17 cellular contexts compared by ENCODE assay signal in genomic region chr10:79014796-79015195, GRCh38.
"Had no signal": no experiment of that assay in that cellular context is flagged by ENCODE, and none has a peak within 500 bp of the region (broad histone marks: within the 10 kb centered on the region; RNA-seq: fewer than 3 reads in every experiment).

No MANE protein-coding gene starts in this region.

- H3K27me3 Mint-ChIP-seq: activated naive CD8-positive, alpha-beta T cell; stimulated activated naive CD8-positive, alpha-beta T cell treated with anti-CD3 and anti-CD28 coated beads, Interleukin-15, Interleukin-2, amounts not matched to agents 100 ng/mL and 50 ng/mL, for 24 hours had no signal

- H3K9me3 Mint-ChIP-seq: stimulated activated naive CD8-positive, alpha-beta T cell treated with anti-CD3 and anti-CD28 coated beads, Interleukin-15, Interleukin-2, amounts not matched to agents 100 ng/mL and 50 ng/mL, for 24 hours; T-helper 1 cell treated with Interleukin-12 subunit alpha and Interleukin-12 subunit beta and Interleukin-4 antibody, amounts not matched to agents 30 μg/mL and 1 μg/mL, for 36 hours had no signal

- H3K27ac Mint-ChIP-seq: activated CD8-positive, alpha-beta T cell treated with anti-CD3 and anti-CD28 coated beads, Interleukin-2, amount 10 ng/mL, durations not matched to agents 7 days and 5 days; activated naive CD8-positive, alpha-beta T cell; stimulated activated naive CD8-positive, alpha-beta T cell treated with anti-CD3 and anti-CD28 coated beads, Interleukin-15, Interleukin-2, amounts not matched to agents 100 ng/mL and 50 ng/mL, for 24 hours; T-helper 1 cell treated with Interleukin-12 subunit alpha and Interleukin-12 subunit beta and Interleukin-4 antibody, amounts not matched to agents 30 μg/mL and 1 μg/mL, for 36 hours had no signal

- H3K4me1 Mint-ChIP-seq: naive thymus-derived CD4-positive, alpha-beta T cell had no signal

- DNase-seq: activated CD4-positive, alpha-beta T cell treated with anti-CD3 and anti-CD28 coated beads for 4 hours; activated CD8-positive, alpha-beta memory T cell treated with anti-CD3 and anti-CD28 coated beads, Interleukin-2, amount 50 U/mL, for 4 hours; activated CD8-positive, alpha-beta T cell treated with anti-CD3 and anti-CD28 coated beads, Interleukin-2, amount 10 ng/mL, durations not matched to agents 7 days and 5 days; activated gamma-delta T cell; activated T-cell treated with anti-CD3 and anti-CD28 coated beads, Interleukin-2, amount 50 U/mL, for 48 hours; left cardiac atrium; mucosa of descending colon; naive thymus-derived CD4-positive, alpha-beta T cell; right cardiac atrium had no signal

- H3K27me3 ChIP-seq: heart left ventricle, neutrophil had no signal

- H3K27ac ChIP-seq: epithelial cell of prostate, heart left ventricle, neutrophil, prostate gland had no signal

- H3K36me3 ChIP-seq: heart left ventricle, neutrophil, prostate gland had no signal

- H3K4me1 ChIP-seq: prostate gland had no signal

- H3K4me3 ChIP-seq: heart left ventricle, lung, mucosa of descending colon, prostate gland had no signal

- ATAC-seq: activated CD8-positive, alpha-beta T cell treated with anti-CD3 and anti-CD28 coated beads, Interleukin-2, amount 10 ng/mL, durations not matched to agents 7 days and 5 days; heart left ventricle; mucosa of descending colon; naive thymus-derived CD4-positive, alpha-beta T cell had no signal

- H3K4me3 Mint-ChIP-seq: activated CD8-positive, alpha-beta T cell treated with anti-CD3 and anti-CD28 coated beads, Interleukin-2, amount 10 ng/mL, durations not matched to agents 7 days and 5 days; activated naive CD8-positive, alpha-beta T cell; naive thymus-derived CD4-positive, alpha-beta T cell; stimulated activated naive CD8-positive, alpha-beta T cell treated with anti-CD3 and anti-CD28 coated beads, Interleukin-15, Interleukin-2, amounts not matched to agents 100 ng/mL and 50 ng/mL, for 24 hours; T-helper 1 cell treated with Interleukin-12 subunit alpha and Interleukin-12 subunit beta and Interleukin-4 antibody, amounts not matched to agents 30 μg/mL and 1 μg/mL, for 36 hours had no signal
